In genomic region chr4:184331155-184331995, GRCh38 we compare ENCODE assay signal across 1 cellular context.
A peak's percentile ranks its signal among the peaks of the same experiment; 100 is the strongest.
TF ChIP-seq lines count a peak whose summit lies in the region.

No MANE protein-coding gene starts in this region.

TF ChIP-seq in HepG2, 621 proteins besides CTCF, POLR2A, EP300 and RAD21 (continued from another document):
- TF ChIP-seq SOX13 (IDR thresholded peaks at IDR 0.05) (no peak), SOX13 (CRISPR knock-in tag; conservative IDR thresholded peaks at IDR 0.05 in 1 of 2, IDR thresholded peaks at IDR 0.05 in 1 of 2) (0 out of 4 replicates have a peak, but pooled peaks of 1 of the 2 experiments have one; percentile 20), CEBPB (IDR thresholded peaks at IDR 0.05; ENCODE audit: borderline replicate concordance, low read depth, low read length) (no peak), NR2C2 (CRISPR knock-in tag; IDR thresholded peaks at IDR 0.05; ENCODE audit: borderline replicate concordance) (no peak), SMAD9 (CRISPR knock-in tag; IDR thresholded peaks at IDR 0.05) (no peak), ZSCAN21 (CRISPR knock-in tag; IDR thresholded peaks at IDR 0.05; ENCODE audit: borderline replicate concordance) (peak; percentile 100), SRSF1 (optimal IDR thresholded peaks at IDR 0.05; ENCODE audit: low read depth, low read length) (no peak), ZSCAN9 (CRISPR knock-in tag; IDR thresholded peaks at IDR 0.05; ENCODE audit: borderline replicate concordance) (peak; percentile 96), NCOA2 (CRISPR knock-in tag; IDR thresholded peaks at IDR 0.05) (no peak), ZBTB25 (CRISPR knock-in tag; IDR thresholded peaks at IDR 0.05) (no peak), SOX6 (IDR thresholded peaks at IDR 0.05) (no peak), SOX6 (CRISPR knock-in tag; IDR thresholded peaks at IDR 0.05) (peak; percentile 22; the same call in 1 of the 2 replicates), ZBTB43 (CRISPR knock-in tag; conservative IDR thresholded peaks at IDR 0.05) (no peak), ZNF891 (CRISPR knock-in tag; IDR thresholded peaks at IDR 0.05) (no peak), THRA (CRISPR knock-in tag; IDR thresholded peaks at IDR 0.05; ENCODE audit: borderline replicate concordance) (peak; percentile 33; the same call in 1 of the 2 replicates), DZIP1 (CRISPR knock-in tag; IDR thresholded peaks at IDR 0.05) (no peak), ZNF326 (CRISPR knock-in tag; IDR thresholded peaks at IDR 0.05; ENCODE audit: borderline replicate concordance) (no peak), ZNF205 (CRISPR knock-in tag; IDR thresholded peaks at IDR 0.05) (0 out of 2 replicates have a peak, but pooled peaks have one; percentile 28), ELK4 (CRISPR knock-in tag; IDR thresholded peaks at IDR 0.05; ENCODE audit: borderline replicate concordance) (no peak)
- TF ChIP-seq, protein P1, sequence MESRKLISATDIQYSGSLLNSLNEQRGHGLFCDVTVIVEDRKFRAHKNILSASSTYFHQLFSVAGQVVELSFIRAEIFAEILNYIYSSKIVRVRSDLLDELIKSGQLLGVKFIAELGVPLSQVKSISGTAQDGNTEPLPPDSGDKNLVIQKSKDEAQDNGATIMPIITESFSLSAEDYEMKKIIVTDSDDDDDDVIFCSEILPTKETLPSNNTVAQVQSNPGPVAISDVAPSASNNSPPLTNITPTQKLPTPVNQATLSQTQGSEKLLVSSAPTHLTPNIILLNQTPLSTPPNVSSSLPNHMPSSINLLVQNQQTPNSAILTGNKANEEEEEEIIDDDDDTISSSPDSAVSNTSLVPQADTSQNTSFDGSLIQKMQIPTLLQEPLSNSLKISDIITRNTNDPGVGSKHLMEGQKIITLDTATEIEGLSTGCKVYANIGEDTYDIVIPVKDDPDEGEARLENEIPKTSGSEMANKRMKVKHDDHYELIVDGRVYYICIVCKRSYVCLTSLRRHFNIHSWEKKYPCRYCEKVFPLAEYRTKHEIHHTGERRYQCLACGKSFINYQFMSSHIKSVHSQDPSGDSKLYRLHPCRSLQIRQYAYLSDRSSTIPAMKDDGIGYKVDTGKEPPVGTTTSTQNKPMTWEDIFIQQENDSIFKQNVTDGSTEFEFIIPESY (CRISPR knock-in tag; IDR thresholded peaks at IDR 0.05), result no peak
- TF ChIP-seq, protein P2, sequence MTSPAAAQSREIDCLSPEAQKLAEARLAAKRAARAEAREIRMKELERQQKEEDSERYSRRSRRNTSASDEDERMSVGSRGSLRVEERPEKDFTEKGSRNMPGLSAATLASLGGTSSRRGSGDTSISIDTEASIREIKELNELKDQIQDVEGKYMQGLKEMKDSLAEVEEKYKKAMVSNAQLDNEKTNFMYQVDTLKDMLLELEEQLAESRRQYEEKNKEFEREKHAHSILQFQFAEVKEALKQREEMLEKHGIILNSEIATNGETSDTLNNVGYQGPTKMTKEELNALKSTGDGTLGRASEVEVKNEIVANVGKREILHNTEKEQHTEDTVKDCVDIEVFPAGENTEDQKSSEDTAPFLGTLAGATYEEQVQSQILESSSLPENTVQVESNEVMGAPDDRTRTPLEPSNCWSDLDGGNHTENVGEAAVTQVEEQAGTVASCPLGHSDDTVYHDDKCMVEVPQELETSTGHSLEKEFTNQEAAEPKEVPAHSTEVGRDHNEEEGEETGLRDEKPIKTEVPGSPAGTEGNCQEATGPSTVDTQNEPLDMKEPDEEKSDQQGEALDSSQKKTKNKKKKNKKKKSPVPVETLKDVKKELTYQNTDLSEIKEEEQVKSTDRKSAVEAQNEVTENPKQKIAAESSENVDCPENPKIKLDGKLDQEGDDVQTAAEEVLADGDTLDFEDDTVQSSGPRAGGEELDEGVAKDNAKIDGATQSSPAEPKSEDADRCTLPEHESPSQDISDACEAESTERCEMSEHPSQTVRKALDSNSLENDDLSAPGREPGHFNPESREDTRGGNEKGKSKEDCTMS (CRISPR knock-in tag; conservative IDR thresholded peaks at IDR 0.05), result no peak
- TF ChIP-seq, protein P3, sequence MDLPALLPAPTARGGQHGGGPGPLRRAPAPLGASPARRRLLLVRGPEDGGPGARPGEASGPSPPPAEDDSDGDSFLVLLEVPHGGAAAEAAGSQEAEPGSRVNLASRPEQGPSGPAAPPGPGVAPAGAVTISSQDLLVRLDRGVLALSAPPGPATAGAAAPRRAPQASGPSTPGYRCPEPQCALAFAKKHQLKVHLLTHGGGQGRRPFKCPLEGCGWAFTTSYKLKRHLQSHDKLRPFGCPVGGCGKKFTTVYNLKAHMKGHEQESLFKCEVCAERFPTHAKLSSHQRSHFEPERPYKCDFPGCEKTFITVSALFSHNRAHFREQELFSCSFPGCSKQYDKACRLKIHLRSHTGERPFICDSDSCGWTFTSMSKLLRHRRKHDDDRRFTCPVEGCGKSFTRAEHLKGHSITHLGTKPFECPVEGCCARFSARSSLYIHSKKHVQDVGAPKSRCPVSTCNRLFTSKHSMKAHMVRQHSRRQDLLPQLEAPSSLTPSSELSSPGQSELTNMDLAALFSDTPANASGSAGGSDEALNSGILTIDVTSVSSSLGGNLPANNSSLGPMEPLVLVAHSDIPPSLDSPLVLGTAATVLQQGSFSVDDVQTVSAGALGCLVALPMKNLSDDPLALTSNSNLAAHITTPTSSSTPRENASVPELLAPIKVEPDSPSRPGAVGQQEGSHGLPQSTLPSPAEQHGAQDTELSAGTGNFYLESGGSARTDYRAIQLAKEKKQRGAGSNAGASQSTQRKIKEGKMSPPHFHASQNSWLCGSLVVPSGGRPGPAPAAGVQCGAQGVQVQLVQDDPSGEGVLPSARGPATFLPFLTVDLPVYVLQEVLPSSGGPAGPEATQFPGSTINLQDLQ (CRISPR knock-in tag; IDR thresholded peaks at IDR 0.05), result no peak
- TF ChIP-seq, protein P4, sequence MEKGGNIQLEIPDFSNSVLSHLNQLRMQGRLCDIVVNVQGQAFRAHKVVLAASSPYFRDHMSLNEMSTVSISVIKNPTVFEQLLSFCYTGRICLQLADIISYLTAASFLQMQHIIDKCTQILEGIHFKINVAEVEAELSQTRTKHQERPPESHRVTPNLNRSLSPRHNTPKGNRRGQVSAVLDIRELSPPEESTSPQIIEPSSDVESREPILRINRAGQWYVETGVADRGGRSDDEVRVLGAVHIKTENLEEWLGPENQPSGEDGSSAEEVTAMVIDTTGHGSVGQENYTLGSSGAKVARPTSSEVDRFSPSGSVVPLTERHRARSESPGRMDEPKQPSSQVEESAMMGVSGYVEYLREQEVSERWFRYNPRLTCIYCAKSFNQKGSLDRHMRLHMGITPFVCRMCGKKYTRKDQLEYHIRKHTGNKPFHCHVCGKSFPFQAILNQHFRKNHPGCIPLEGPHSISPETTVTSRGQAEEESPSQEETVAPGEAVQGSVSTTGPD (CRISPR knock-in tag; IDR thresholded peaks at IDR 0.05), result 0 out of 2 replicates have a peak, but pooled peaks have one; percentile 20
